Comparison of ENCODE assay signal across 14 cellular contexts in the genomic region with DNA sequence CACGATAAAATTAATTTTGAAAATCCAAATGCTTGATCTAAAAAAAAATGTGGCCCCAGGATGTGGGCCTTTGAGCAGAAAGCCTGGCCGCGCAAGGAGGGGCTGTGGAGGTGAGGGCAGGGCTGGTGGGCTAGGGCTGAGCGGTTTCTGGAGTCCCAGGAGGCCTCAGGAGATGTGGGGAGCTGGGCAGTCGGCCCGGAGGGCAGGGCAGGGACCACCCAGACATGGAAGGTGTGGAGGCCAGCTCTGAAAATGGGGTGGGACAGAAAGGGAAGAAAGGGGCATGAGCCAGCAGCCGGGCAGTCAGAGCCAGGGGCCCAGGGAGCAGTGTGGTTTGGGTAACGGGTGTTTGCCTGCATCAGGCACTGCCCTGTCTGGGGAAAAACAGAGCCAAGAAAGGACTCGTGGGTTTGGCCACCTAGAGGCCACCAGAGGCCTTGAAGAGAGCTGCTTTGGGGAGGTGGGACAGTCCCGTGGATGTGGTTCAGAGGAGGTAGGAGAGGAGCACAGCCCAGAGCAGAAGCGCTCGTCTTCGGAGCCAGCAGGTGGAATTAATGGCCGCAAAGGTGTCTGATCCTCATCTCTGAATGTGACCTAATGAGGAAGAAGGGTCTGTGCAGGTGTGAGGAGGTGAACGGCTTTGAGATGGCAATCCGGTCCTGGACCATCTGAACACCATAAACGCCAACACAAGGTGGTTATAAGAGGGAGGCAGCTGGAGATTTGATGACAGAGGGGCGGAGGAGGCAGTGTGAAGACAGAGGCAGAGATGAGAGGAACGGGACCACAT. TPM values are rescaled to one million over a fixed set of nuclear protein-coding genes. Genes with fewer than 3 reads are reported as not detected.
DNase-seq lines count a peak whose midpoint lies in the region; ATAC-seq and TF ChIP-seq lines count a peak whose summit lies in the region.
"Had no signal": no experiment of that assay in that cellular context is flagged by ENCODE, and none has a peak within 500 bp of the region (broad histone marks: within the 10 kb centered on the region; RNA-seq: fewer than 3 reads in every experiment).

No MANE protein-coding gene starts in this region.

- peaks cover 10% of the 10 kb centered on the region in 2 experiments for H3K9me3 Mint-ChIP-seq in H9

- DNase-seq in ELF-1 (ENCODE audit: low read depth, low spot score), result peak; percentile 38
- DNase-seq in H9, result peak; percentile 54
- no peak for DNase-seq in astrocyte of the spinal cord (ENCODE audit: low read depth, low spot score)
- no peak for DNase-seq in neuronal stem cell (ENCODE audit: low spot score)
- no peak for DNase-seq in NCI-H748 treated with DMSO at 0.1 percent for 48 hours (lab: John Stamatoyannopoulos, UW)
- DNase-seq: DMS79; kidney glomerular epithelial cell; NCI-H2081 treated with DMSO at 0.1 percent for 48 hours; stimulated activated naive CD4-positive, alpha-beta T cell treated with Interleukin-2 at 50 U/mL for 16 hours had no signal

- H4K91ac ChIP-seq in H9 (ENCODE audit: insufficient read length, low read depth, low read length) (no peak overlapping the region), neuronal stem cell (ENCODE audit: low read depth, low read length, poor library complexity) (no peak overlapping the region)

- H4K8ac ChIP-seq in H9 (replicated peaks; ENCODE audit: insufficient read length, low read depth, low read length), result no peak overlapping the region
- H4K8ac ChIP-seq in neuronal stem cell (ENCODE audit: low read depth, low read length), result no peak overlapping the region

- H3K9ac ChIP-seq in H9 (ENCODE audit: extremely low read depth, insufficient read length, low read length) (no peak overlapping the region), neuronal stem cell (ENCODE audit: low read depth, low read length, poor library complexity) (no peak overlapping the region)

- H3K4me3 Mint-ChIP-seq in H9, result no peak overlapping the region
- H3K4me3 Mint-ChIP-seq: brain had no signal

- H4K5ac ChIP-seq in H9 (ENCODE audit: insufficient read length, low read depth, low read length), result no peak overlapping the region

- no peak overlapping the region for H3K27ac ChIP-seq in H9 (ENCODE audit: insufficient read length, low read depth, low read length)
- H3K27ac ChIP-seq in neuronal stem cell (replicated peaks; ENCODE audit: low read length), result no peak overlapping the region

- H3K23ac ChIP-seq in H9 (ENCODE audit: insufficient read length, low read depth, low read length), result no peak overlapping the region
- peak overlapping the region; percentile 6 for H3K23ac ChIP-seq in neuronal stem cell (ENCODE audit: low read depth, low read length, poor library complexity)

- no peak overlapping the region for H3K18ac ChIP-seq in H9 (ENCODE audit: insufficient read length, low read depth, low read length)
- no peak overlapping the region for H3K18ac ChIP-seq in neuronal stem cell (ENCODE audit: low read length)

- in situ Hi-C loops in astrocyte of the spinal cord (cut with HindIII; ENCODE audit: low sequenced_read_pairs), result no loop called here

- no peak overlapping the region for H3K56ac ChIP-seq in H9 (ENCODE audit: insufficient read length, low read depth, low read length)

- no peaks in the 10 kb centered on the region for H3K23me2 ChIP-seq in H9 (ENCODE audit: insufficient read length, low read depth, low read length, poor library complexity, severe bottlenecking)

- WGBS in H9 (ENCODE audit: extremely low coverage, insufficient read length, low lambda C conversion rate), result no CpG with 5 or more reads among the region's 19 CpGs
- no CpG with 5 or more reads among the region's 19 CpGs for WGBS in neuronal stem cell (ENCODE audit: extremely low coverage in 2 of 2, insufficient read length in 2 of 2, insufficient replicate concordance in 1 of 2), 2 donors

- no peak overlapping the region for H2BK15ac ChIP-seq in H9 (ENCODE audit: low read depth, low read length)
- H2BK15ac ChIP-seq in neuronal stem cell (ENCODE audit: low read length), result no peak overlapping the region

- no peak overlapping the region for H2BK120ac ChIP-seq in H9 (ENCODE audit: low read depth, low read length, poor library complexity, severe bottlenecking)
- H2BK120ac ChIP-seq in neuronal stem cell (ENCODE audit: low read depth, low read length), result no peak overlapping the region

- no peak overlapping the region for H3K4me2 ChIP-seq in H9 (ENCODE audit: insufficient read depth, insufficient read length, low read length)
- H3K4me2 ChIP-seq in neuronal stem cell (ENCODE audit: insufficient read depth, low read length, poor library complexity, severe bottlenecking), result no peak overlapping the region

- no peak overlapping the region for H2BK5ac ChIP-seq in H9 (ENCODE audit: insufficient read length, low read length)
- no peak overlapping the region for H2BK5ac ChIP-seq in neuronal stem cell (ENCODE audit: low read length)

- no peak overlapping the region for H3T11ph ChIP-seq in H9 (ENCODE audit: low read length)

- TF ChIP-seq CTCF in H9 (conservative IDR thresholded peaks at IDR 0.05), result peak; percentile 47
- TF ChIP-seq CTCF in astrocyte of the spinal cord (IDR thresholded peaks at IDR 0.05; ENCODE audit: low read depth, low read length), result peak; percentile 32

- no peaks in the 10 kb centered on the region for H3K79me2 ChIP-seq in H9 (ENCODE audit: insufficient read depth, low read length)

- no peak overlapping the region for H3K27ac Mint-ChIP-seq in H9
- H3K27ac Mint-ChIP-seq: brain had no signal

- no peak overlapping the region for H2AFZ ChIP-seq in H9 (ENCODE audit: low read length)
- H2AFZ ChIP-seq in neuronal stem cell (ENCODE audit: low read length), result no peak overlapping the region

- H3K14ac ChIP-seq in H9 (ENCODE audit: insufficient read depth, low read length), result no peak overlapping the region
- H3K14ac ChIP-seq in neuronal stem cell (ENCODE audit: low read length), result no peak overlapping the region

- H3K9me3 ChIP-seq in H9 (ENCODE audit: control insufficient read depth, low read depth, low read length), result no peaks in the 10 kb centered on the region
- peaks cover 0 to 15% of the 10 kb centered on the region in 2 donors for H3K9me3 ChIP-seq in neuronal stem cell (replicated peaks in 1 of 2; ENCODE audit: control insufficient read depth in 2 of 2, insufficient read depth in 1 of 2, low read depth in 1 of 2, low read length in 2 of 2)

- H3K4me1 ChIP-seq in H9 (ENCODE audit: insufficient read depth, low read length) (no peaks in the 10 kb centered on the region), neuronal stem cell (ENCODE audit: control insufficient read depth in 2 of 2, insufficient read depth in 1 of 2, low read depth in 1 of 2, low read length in 2 of 2) (peaks cover 0 to 2% of the 10 kb centered on the region in 2 donors)

- peaks cover 5 to 9% of the 10 kb centered on the region in 2 experiments; a peak in 3 of 4 replicates for H3K4me1 Mint-ChIP-seq in H9
- H3K4me1 Mint-ChIP-seq: brain had no signal

- H3K27me3 Mint-ChIP-seq in H9 (ENCODE audit: low read depth), result peaks cover 54% of the 10 kb centered on the region

- peaks cover 2 to 15% (median 4%) of the 10 kb centered on the region in 3 experiments; a peak in 5 of 7 replicates for H3K36me3 Mint-ChIP-seq in H9 (ENCODE audit: insufficient read depth in 1 of 3, low read depth in 3 of 3)

- H3K4me3 ChIP-seq in astrocyte of the spinal cord (ENCODE audit: low read depth, low read length) (no peak overlapping the region), neuronal stem cell (ENCODE audit: low read length in 2 of 2) (no peak overlapping the region)

- H3K27me3 ChIP-seq in H9 (ENCODE audit: insufficient read depth, low read length) (no peaks in the 10 kb centered on the region), neuronal stem cell (ENCODE audit: control insufficient read depth in 3 of 3, insufficient read depth in 3 of 3, low read depth in 1 of 3, low read length in 3 of 3) (peaks cover 0 to 6% (median 0%) of the 10 kb centered on the region in 3 experiments)

- H2AK5ac ChIP-seq in H9 (ENCODE audit: insufficient read length, low read length) (no peak overlapping the region), neuronal stem cell (ENCODE audit: low read depth, low read length) (peak overlapping the region; percentile 24)

- H2BK12ac ChIP-seq in H9 (ENCODE audit: insufficient read length, low read depth, low read length) (no peak overlapping the region), neuronal stem cell (ENCODE audit: low read length) (no peak overlapping the region)

- H4K20me1 ChIP-seq in H9 (ENCODE audit: control insufficient read depth, insufficient read depth, insufficient read length), result no peaks in the 10 kb centered on the region

- H3K36me3 ChIP-seq in neuronal stem cell (replicated peaks in 1 of 2; ENCODE audit: control insufficient read depth in 2 of 2, insufficient read depth in 2 of 2, low read length in 2 of 2), result no peaks in the 10 kb centered on the region

- H2BK20ac ChIP-seq in H9 (ENCODE audit: low read depth, low read length, poor library complexity, severe bottlenecking), result no peak overlapping the region

- H3K79me1 ChIP-seq in H9 (ENCODE audit: insufficient read depth, low read depth, low read length, poor library complexity, severe bottlenecking), result no peaks in the 10 kb centered on the region
- H3K79me1 ChIP-seq in neuronal stem cell (ENCODE audit: low read depth, low read length), result peaks cover 2% of the 10 kb centered on the region

- H3K4ac ChIP-seq in H9 (ENCODE audit: low read depth, low read length) (no peak overlapping the region), neuronal stem cell (ENCODE audit: low read length) (no peak overlapping the region)

- ATAC-seq in GM18868 (IDR thresholded peaks at IDR 0.05; ENCODE audit: unreplicated experiment) (no peak), HG03469 (IDR thresholded peaks at IDR 0.05; ENCODE audit: unreplicated experiment) (no peak), GM21576 (IDR thresholded peaks at IDR 0.05; ENCODE audit: unreplicated experiment) (no peak)

RNA-seq across cellular contexts. Expression of a gene that starts 50.2 kb away (rescaled TPM):
- 2.8 and 3.1 TPM in 2 replicates for total RNA-seq in H9 (2021)
- 11.8 TPM for polyA plus RNA-seq in neuronal stem cell (2013, experiment 1 of 2)
- polyA plus RNA-seq in neuronal stem cell (2013, experiment 2 of 2), result 11.0 TPM
- polyA plus RNA-seq: neural cell had no signal

Comparison
In these comparisons a context has a peak if more than half of its experiments do, and no peak if none do; other contexts are left out.
1. DNase-seq: peak in ELF-1 (single experiment) and H9 (single experiment); none in astrocyte of the spinal cord (single experiment), neuronal stem cell (single experiment) and NCI-H748 treated with DMSO at 0.1 percent for 48 hours (single experiment).